1 cellular context compared by ENCODE assay signal in the genomic region with DNA sequence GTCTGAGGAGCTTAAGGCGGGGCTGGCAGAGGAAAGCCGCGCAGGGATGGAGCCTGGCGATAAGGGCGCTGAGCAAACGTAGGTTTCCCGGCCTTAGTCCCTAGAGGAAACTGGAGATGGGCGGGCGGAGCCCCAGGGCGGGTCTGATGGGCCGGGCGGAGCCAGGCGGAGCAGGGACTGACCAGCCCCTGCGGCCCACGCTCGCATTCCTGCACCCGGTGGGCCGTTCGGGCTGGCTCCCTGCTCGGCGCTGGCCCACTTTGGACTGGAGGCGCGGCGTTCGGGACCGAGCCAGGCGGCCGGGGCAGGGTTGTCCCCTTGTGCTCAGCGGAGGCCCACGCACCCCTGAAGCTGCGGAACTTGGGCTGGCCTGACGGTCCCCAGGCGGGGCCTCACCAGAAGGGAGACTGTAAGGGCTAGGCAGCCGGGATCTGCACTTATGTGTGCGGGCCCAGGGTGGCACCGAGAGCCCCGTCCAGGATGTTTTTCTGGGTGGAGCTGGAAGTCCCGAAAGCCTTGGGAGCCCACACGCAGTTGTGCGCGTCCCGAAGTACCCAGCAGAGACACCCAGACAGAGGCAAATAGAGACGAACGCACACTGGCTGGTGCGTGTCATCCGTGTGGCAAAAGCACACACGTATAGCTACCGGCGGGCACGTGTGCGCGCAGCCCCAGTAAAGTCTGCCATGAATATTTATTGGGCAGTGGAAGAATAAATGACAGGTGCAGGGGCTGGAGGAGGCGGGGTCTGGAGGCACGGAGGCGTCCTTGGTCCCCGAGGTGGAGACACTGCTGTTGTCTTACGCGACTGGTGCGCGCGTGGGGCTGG.
TF ChIP-seq lines count a peak whose summit lies in the region.

No MANE protein-coding gene starts in this region.

TF ChIP-seq in HEK293, 187 proteins besides CTCF, POLR2A, EP300 and RAD21 (continued from another document):
- TF ChIP-seq HIC1 (tag by site-specific recombination; IDR thresholded peaks at IDR 0.05) (no peak), ZNF37A (tag by site-specific recombination; IDR thresholded peaks at IDR 0.05) (no peak)
